Comparison of ENCODE assay signal across 8 cellular contexts in the genomic region with DNA sequence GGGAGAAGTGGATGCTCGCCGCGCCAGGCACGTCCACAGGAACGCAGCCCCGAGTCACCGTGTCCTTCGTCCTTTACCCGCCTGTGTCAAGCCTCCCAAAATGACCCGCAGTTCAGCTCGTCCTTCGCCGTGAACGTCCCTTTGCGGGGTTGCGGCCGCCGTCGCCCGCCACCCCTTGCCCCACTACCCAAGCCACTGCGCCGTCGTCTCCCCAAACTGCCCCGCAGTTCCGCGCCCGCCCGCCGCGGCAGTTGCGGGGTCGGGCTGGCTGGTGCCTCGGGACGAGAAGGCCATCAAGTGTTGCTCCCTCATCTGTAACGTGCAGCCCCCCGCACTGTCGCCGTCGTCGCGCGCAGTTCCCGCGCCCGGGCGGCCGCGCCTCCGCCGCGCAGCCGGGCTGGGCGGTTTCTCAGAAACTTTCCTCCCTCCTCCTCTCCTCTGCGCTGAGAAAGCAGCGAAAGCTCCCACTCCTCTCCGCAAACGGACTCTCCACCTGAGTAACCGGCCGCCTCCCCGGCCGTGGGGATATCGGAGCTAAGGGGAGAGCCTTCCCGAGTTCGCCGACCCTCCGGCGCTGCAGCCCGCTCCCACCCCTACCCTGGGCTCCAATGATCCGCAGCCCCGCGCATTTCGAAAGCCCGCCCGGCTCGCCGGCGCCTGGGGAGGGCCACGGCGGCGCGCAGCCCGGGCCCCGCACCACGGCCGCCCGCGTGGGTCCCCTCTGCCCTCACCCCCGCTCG. TPM values are rescaled to one million over a fixed set of nuclear protein-coding genes. Genes with fewer than 3 reads are reported as not detected.
A peak's percentile ranks its signal among the peaks of the same experiment; 100 is the strongest.
DNase-seq lines count a peak whose midpoint lies in the region; ATAC-seq and TF ChIP-seq lines count a peak whose summit lies in the region.

No MANE protein-coding gene starts in this region.

- peak overlapping the region; percentile 77 for H3K4me3 ChIP-seq in ovary

- H3K4me1 ChIP-seq in ovary (ENCODE audit: insufficient read depth): peaks cover 6% of the 10 kb centered on the region

- peak overlapping the region; percentile 99 for H3K27ac ChIP-seq in ovary

- intact Hi-C loops in ovary (cut with DNase I): loop anchor here in 2 of 4 donors (10.0 kb wide), 1 partner anchor 171 kb away; a partner anchor contains a TSS

- peak; percentile 61 for DNase-seq in GM03348 (ENCODE audit: low spot score)
- peak; percentile 29 for DNase-seq in NCI-H526 treated with DMSO at 0.1 percent for 48 hours (lab: John Stamatoyannopoulos, UW)
- peak; percentile 28 for DNase-seq in activated gamma-delta T cell (lab: John Stamatoyannopoulos, UW)
- DNase-seq in glomerular visceral epithelial cell (ENCODE audit: extremely low spot score): peak; percentile 32
- DNase-seq in ovary: peak; percentile 48 to 74 (median 62)

- no peaks in the 10 kb centered on the region for H3K36me3 ChIP-seq in ovary

- TF ChIP-seq POLR2A in ovary (IDR thresholded peaks at IDR 0.05): no peak

- peak in 1 of 3 donors; percentile 24 for TF ChIP-seq CTCF in ovary (IDR thresholded peaks at IDR 0.05)

- H3K27me3 ChIP-seq in ovary: no peaks in the 10 kb centered on the region

- 0 to 1% (median 1%) methylated on average over 76 to 89 of the region's 89 CpGs for WGBS in ovary, 3 donors

- ATAC-seq in HG02678 (IDR thresholded peaks at IDR 0.05; ENCODE audit: unreplicated experiment) (no peak), GM18907 (IDR thresholded peaks at IDR 0.05; ENCODE audit: unreplicated experiment) (no peak), HG03159 (IDR thresholded peaks at IDR 0.05; ENCODE audit: unreplicated experiment) (no peak)

- H3K9me3 ChIP-seq in ovary: no peaks in the 10 kb centered on the region

- no peak for TF ChIP-seq EP300 in ovary (IDR thresholded peaks at IDR 0.05)

RNA-seq across cellular contexts. Expression of a gene that starts 6.7 kb away (rescaled TPM):
- total RNA-seq in ovary: 10 to 100 TPM; 54.3 to 90.2 (median 76.8) TPM
- polyA plus RNA-seq in ovary: 10 to 100 TPM; 73.5 to 74.2 TPM

RNA-seq across cellular contexts. Expression of a gene that starts 27.9 kb away (rescaled TPM):
- under 1 TPM in 2 of 7 donors, not detected in 5; 0.35 to 0.38 TPM for total RNA-seq in ovary
- under 1 TPM; 0.06 to 0.13 TPM for polyA plus RNA-seq in ovary
